ENCODE assay signal across 8 cellular contexts in genomic region chr7:27901028-27901760, GRCh38.
DNase-seq lines count a peak whose midpoint lies in the region; ATAC-seq, FAIRE-seq and TF ChIP-seq lines count a peak whose summit lies in the region.

No MANE protein-coding gene starts in this region.

- no peak for TF ChIP-seq POLR2A in GM18505 (IDR thresholded peaks at IDR 0.05; ENCODE audit: borderline replicate concordance, extremely low read depth, insufficient read depth, insufficient read length)

- H3K4me3 ChIP-seq in epithelial cell of esophagus (ENCODE audit: low read length) = no peak overlapping the region
- H3K4me3 ChIP-seq in skin epidermis = no peak overlapping the region

- DNase-seq in A172 (ENCODE audit: low spot score) (peak; percentile 62), RCC 7860 (ENCODE audit: low spot score) (peak; percentile 53), epithelial cell of esophagus (ENCODE audit: low read depth) (peak; percentile 38), NCI-H1436 (lab: John Stamatoyannopoulos, UW) (no peak), frontal cortex (ENCODE audit: low spot score in 2 of 2) (no peak)

- peak overlapping the region in 19 of 21 experiments; percentile 4 to 89 (median 73) for H3K27ac ChIP-seq in skin epidermis

- ATAC-seq in GM18505 (IDR thresholded peaks at IDR 0.05; ENCODE audit: unreplicated experiment) = peak; percentile 86
- ATAC-seq in HG02970 (IDR thresholded peaks at IDR 0.05; ENCODE audit: low FRiP score, unreplicated experiment) = peak; percentile 81

- FAIRE-seq in RCC 7860 (lab: Jason Lieb, UNC) (peak; percentile 93), frontal cortex (lab: Jason Lieb, UNC) (no peak)

- no peak for TF ChIP-seq CTCF in epithelial cell of esophagus (IDR thresholded peaks at IDR 0.05; ENCODE audit: insufficient read depth, low read depth, low read length, missing control alignments)

Comparison
In these comparisons a context has a peak if more than half of its experiments do, and no peak if none do; other contexts are left out.
1. DNase-seq: peak in A172 (single experiment), RCC 7860 (single experiment) and epithelial cell of esophagus (single experiment); none in NCI-H1436 (single experiment) and frontal cortex (0 of 2).